In the genomic region with DNA sequence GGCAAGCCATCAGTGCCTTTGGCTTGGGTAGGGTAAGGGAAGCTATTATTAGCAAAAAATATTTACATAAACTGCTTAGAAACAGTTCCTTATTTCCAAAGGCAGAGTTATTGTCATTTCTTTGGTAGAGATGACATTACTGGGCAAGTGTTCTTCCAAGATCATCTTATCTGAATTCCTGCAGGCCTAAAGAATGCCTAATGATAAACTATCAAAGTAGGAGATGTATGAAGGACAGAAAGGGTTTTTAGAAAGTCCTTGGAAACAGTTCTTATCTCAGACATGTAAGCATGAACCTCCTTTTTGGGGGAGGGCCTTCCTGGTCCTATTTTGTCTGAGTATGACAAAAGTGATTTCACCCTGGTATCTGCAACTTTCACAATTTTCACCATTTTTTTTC, we compare ENCODE assay signal across 1 cellular context.
A peak's percentile ranks its signal among the peaks of the same experiment; 100 is the strongest.
TF ChIP-seq lines count a peak whose summit lies in the region.

No MANE protein-coding gene starts in this region.

TF ChIP-seq in K562, 482 proteins besides CTCF, POLR2A, EP300 and RAD21 (continued from another document and continues in another):
- TF ChIP-seq, protein P1, sequence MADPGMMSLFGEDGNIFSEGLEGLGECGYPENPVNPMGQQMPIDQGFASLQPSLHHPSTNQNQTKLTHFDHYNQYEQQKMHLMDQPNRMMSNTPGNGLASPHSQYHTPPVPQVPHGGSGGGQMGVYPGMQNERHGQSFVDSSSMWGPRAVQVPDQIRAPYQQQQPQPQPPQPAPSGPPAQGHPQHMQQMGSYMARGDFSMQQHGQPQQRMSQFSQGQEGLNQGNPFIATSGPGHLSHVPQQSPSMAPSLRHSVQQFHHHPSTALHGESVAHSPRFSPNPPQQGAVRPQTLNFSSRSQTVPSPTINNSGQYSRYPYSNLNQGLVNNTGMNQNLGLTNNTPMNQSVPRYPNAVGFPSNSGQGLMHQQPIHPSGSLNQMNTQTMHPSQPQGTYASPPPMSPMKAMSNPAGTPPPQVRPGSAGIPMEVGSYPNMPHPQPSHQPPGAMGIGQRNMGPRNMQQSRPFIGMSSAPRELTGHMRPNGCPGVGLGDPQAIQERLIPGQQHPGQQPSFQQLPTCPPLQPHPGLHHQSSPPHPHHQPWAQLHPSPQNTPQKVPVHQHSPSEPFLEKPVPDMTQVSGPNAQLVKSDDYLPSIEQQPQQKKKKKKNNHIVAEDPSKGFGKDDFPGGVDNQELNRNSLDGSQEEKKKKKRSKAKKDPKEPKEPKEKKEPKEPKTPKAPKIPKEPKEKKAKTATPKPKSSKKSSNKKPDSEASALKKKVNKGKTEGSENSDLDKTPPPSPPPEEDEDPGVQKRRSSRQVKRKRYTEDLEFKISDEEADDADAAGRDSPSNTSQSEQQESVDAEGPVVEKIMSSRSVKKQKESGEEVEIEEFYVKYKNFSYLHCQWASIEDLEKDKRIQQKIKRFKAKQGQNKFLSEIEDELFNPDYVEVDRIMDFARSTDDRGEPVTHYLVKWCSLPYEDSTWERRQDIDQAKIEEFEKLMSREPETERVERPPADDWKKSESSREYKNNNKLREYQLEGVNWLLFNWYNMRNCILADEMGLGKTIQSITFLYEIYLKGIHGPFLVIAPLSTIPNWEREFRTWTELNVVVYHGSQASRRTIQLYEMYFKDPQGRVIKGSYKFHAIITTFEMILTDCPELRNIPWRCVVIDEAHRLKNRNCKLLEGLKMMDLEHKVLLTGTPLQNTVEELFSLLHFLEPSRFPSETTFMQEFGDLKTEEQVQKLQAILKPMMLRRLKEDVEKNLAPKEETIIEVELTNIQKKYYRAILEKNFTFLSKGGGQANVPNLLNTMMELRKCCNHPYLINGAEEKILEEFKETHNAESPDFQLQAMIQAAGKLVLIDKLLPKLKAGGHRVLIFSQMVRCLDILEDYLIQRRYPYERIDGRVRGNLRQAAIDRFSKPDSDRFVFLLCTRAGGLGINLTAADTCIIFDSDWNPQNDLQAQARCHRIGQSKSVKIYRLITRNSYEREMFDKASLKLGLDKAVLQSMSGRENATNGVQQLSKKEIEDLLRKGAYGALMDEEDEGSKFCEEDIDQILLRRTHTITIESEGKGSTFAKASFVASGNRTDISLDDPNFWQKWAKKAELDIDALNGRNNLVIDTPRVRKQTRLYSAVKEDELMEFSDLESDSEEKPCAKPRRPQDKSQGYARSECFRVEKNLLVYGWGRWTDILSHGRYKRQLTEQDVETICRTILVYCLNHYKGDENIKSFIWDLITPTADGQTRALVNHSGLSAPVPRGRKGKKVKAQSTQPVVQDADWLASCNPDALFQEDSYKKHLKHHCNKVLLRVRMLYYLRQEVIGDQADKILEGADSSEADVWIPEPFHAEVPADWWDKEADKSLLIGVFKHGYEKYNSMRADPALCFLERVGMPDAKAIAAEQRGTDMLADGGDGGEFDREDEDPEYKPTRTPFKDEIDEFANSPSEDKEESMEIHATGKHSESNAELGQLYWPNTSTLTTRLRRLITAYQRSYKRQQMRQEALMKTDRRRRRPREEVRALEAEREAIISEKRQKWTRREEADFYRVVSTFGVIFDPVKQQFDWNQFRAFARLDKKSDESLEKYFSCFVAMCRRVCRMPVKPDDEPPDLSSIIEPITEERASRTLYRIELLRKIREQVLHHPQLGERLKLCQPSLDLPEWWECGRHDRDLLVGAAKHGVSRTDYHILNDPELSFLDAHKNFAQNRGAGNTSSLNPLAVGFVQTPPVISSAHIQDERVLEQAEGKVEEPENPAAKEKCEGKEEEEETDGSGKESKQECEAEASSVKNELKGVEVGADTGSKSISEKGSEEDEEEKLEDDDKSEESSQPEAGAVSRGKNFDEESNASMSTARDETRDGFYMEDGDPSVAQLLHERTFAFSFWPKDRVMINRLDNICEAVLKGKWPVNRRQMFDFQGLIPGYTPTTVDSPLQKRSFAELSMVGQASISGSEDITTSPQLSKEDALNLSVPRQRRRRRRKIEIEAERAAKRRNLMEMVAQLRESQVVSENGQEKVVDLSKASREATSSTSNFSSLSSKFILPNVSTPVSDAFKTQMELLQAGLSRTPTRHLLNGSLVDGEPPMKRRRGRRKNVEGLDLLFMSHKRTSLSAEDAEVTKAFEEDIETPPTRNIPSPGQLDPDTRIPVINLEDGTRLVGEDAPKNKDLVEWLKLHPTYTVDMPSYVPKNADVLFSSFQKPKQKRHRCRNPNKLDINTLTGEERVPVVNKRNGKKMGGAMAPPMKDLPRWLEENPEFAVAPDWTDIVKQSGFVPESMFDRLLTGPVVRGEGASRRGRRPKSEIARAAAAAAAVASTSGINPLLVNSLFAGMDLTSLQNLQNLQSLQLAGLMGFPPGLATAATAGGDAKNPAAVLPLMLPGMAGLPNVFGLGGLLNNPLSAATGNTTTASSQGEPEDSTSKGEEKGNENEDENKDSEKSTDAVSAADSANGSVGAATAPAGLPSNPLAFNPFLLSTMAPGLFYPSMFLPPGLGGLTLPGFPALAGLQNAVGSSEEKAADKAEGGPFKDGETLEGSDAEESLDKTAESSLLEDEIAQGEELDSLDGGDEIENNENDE (IDR thresholded peaks at IDR 0.05; ENCODE audit: low read depth, low read length), result no peak
- TF ChIP-seq ZSCAN29 (IDR thresholded peaks at IDR 0.05) (no peak), ZNF395 (CRISPR knock-in tag; IDR thresholded peaks at IDR 0.05) (no peak), ZBTB43 (CRISPR knock-in tag; IDR thresholded peaks at IDR 0.05) (no peak), RFX5 (IDR thresholded peaks at IDR 0.05; ENCODE audit: low read depth, low read length) (no peak), HEY1 (CRISPR knock-in tag; IDR thresholded peaks at IDR 0.05; ENCODE audit: borderline replicate concordance) (no peak), CCNT2 (IDR thresholded peaks at IDR 0.05; ENCODE audit: borderline replicate concordance, extremely low read depth, insufficient read length, low read depth, low read length) (peak; percentile 91), U2AF2 (optimal IDR thresholded peaks at IDR 0.05; ENCODE audit: low read depth, low read length) (no peak), FOXM1 (IDR thresholded peaks at IDR 0.05; ENCODE audit: low read depth) (peak; percentile 85), FOXM1 (CRISPR knock-in tag; IDR thresholded peaks at IDR 0.05; ENCODE audit: low read depth) (no peak), ZNF408 (CRISPR knock-in tag; IDR thresholded peaks at IDR 0.05; ENCODE audit: low read depth) (no peak), MXD1 (CRISPR knock-in tag; IDR thresholded peaks at IDR 0.05; ENCODE audit: borderline replicate concordance, poor library complexity, severe bottlenecking) (no peak), NUFIP1 (IDR thresholded peaks at IDR 0.05; ENCODE audit: partially characterized antibody) (no peak), PHTF2 (CRISPR knock-in tag; IDR thresholded peaks at IDR 0.05) (no peak), ZNF431 (CRISPR knock-in tag; IDR thresholded peaks at IDR 0.05) (no peak), EP400 (IDR thresholded peaks at IDR 0.05) (peak; percentile 40), GTF2F1 (IDR thresholded peaks at IDR 0.05; ENCODE audit: low read depth, low read length) (no peak), HSF4 (CRISPR knock-in tag; IDR thresholded peaks at IDR 0.05; ENCODE audit: borderline replicate concordance) (no peak), STAT5B (CRISPR knock-in tag; IDR thresholded peaks at IDR 0.05) (no peak), ZNF239 (CRISPR knock-in tag; IDR thresholded peaks at IDR 0.05) (no peak; the same call in 1 of the 2 replicates), SP1 (CRISPR knock-in tag; IDR thresholded peaks at IDR 0.05) (no peak), ZNF384 (IDR thresholded peaks at IDR 0.05; ENCODE audit: low read depth, low read length) (no peak), RHOXF2B (CRISPR knock-in tag; conservative IDR thresholded peaks at IDR 0.05) (no peak), ZNF347 (CRISPR knock-in tag; IDR thresholded peaks at IDR 0.05; ENCODE audit: low read depth) (no peak), PHF20 (IDR thresholded peaks at IDR 0.05; ENCODE audit: partially characterized antibody) (no peak), E2F4 (CRISPR knock-in tag; IDR thresholded peaks at IDR 0.05; ENCODE audit: low read depth) (no peak), ZNF57 (CRISPR knock-in tag; IDR thresholded peaks at IDR 0.05) (no peak), MTA2 (IDR thresholded peaks at IDR 0.05; ENCODE audit: low read depth) (peak; percentile 85), TGIF2 (CRISPR knock-in tag; IDR thresholded peaks at IDR 0.05) (no peak), ZNF121 (CRISPR knock-in tag; conservative IDR thresholded peaks at IDR 0.05) (no peak), CBX2 (IDR thresholded peaks at IDR 0.05; ENCODE audit: insufficient read depth, low read length, poor library complexity, severe bottlenecking) (no peak), TRIM24 (IDR thresholded peaks at IDR 0.05) (peak; percentile 46 to 82; a peak in 3 of 4 replicates), ETV1 (tag; conservative IDR thresholded peaks at IDR 0.05; ENCODE audit: low read depth) (no peak)
- TF ChIP-seq, protein P2, sequence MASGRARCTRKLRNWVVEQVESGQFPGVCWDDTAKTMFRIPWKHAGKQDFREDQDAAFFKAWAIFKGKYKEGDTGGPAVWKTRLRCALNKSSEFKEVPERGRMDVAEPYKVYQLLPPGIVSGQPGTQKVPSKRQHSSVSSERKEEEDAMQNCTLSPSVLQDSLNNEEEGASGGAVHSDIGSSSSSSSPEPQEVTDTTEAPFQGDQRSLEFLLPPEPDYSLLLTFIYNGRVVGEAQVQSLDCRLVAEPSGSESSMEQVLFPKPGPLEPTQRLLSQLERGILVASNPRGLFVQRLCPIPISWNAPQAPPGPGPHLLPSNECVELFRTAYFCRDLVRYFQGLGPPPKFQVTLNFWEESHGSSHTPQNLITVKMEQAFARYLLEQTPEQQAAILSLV (tag; IDR thresholded peaks at IDR 0.05), result no peak
- TF ChIP-seq, protein P3, sequence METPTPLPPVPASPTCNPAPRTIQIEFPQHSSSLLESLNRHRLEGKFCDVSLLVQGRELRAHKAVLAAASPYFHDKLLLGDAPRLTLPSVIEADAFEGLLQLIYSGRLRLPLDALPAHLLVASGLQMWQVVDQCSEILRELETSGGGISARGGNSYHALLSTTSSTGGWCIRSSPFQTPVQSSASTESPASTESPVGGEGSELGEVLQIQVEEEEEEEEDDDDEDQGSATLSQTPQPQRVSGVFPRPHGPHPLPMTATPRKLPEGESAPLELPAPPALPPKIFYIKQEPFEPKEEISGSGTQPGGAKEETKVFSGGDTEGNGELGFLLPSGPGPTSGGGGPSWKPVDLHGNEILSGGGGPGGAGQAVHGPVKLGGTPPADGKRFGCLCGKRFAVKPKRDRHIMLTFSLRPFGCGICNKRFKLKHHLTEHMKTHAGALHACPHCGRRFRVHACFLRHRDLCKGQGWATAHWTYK (CRISPR knock-in tag; IDR thresholded peaks at IDR 0.05), result 0 out of 2 replicates have a peak, but pooled peaks have one; percentile 36
- TF ChIP-seq, protein P4, sequence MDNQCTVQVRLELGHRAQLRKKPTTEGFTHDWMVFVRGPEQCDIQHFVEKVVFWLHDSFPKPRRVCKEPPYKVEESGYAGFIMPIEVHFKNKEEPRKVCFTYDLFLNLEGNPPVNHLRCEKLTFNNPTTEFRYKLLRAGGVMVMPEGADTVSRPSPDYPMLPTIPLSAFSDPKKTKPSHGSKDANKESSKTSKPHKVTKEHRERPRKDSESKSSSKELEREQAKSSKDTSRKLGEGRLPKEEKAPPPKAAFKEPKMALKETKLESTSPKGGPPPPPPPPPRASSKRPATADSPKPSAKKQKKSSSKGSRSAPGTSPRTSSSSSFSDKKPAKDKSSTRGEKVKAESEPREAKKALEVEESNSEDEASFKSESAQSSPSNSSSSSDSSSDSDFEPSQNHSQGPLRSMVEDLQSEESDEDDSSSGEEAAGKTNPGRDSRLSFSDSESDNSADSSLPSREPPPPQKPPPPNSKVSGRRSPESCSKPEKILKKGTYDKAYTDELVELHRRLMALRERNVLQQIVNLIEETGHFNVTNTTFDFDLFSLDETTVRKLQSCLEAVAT (IDR thresholded peaks at IDR 0.05), result peak in 1 of 2 experiments; percentile 55; a peak in 2 of 4 replicates
- TF ChIP-seq, protein P5, sequence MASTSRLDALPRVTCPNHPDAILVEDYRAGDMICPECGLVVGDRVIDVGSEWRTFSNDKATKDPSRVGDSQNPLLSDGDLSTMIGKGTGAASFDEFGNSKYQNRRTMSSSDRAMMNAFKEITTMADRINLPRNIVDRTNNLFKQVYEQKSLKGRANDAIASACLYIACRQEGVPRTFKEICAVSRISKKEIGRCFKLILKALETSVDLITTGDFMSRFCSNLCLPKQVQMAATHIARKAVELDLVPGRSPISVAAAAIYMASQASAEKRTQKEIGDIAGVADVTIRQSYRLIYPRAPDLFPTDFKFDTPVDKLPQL (IDR thresholded peaks at IDR 0.05; ENCODE audit: extremely low read depth, insufficient read length), result no peak
